ENCODE assay signal across 10 cellular contexts in the genomic region with DNA sequence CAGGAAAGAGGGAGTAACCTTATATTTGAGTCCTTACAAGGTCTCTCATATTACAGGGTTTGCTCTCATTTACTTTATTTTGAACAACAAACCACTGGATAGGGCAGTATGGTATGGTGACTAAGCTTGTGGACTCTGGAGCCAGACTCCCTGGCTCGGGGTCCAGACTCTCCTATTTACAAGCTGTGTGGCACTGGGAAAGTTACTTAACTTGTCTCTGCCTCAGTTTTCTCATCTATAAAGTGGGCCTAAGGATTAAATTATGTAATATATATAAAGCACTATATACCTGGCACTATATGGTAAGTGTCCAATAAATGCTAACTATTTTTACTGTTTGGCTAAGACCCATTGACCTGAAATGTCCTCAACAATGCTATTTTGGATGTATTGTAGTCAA. TPM values are rescaled to one million over a fixed set of nuclear protein-coding genes. Genes with fewer than 3 reads are reported as not detected.
DNase-seq lines count a peak whose midpoint lies in the region; ATAC-seq and TF ChIP-seq lines count a peak whose summit lies in the region.
"Had no signal": no experiment of that assay in that cellular context is flagged by ENCODE, and none has a peak within 500 bp of the region (broad histone marks: within the 10 kb centered on the region; RNA-seq: fewer than 3 reads in every experiment).

No MANE protein-coding gene starts in this region.

- no peak for TF ChIP-seq CTCF in CD8-positive, alpha-beta T cell (IDR thresholded peaks at IDR 0.05)
- no peak for TF ChIP-seq CTCF in WTC11 (IDR thresholded peaks at IDR 0.05)

- no peak overlapping the region for H3K27ac ChIP-seq in CD8-positive, alpha-beta T cell (ENCODE audit: low read depth, low read length)
- H3K27ac ChIP-seq in naive thymus-derived CD4-positive, alpha-beta T cell (ENCODE audit: low read depth, low read length): no peak overlapping the region

- POLR2A ChIA-PET in CD8-positive, alpha-beta T cell (lab: Charles Lee): interaction anchor here (0.6 to 2.4 kb wide), 7 partner anchors 10 to 98 kb away, joined by 3 to 11 read pairs (median 7); a partner anchor contains a TSS
- POLR2A ChIA-PET in WTC11 (lab: Charles Lee): no interaction called here
- POLR2A ChIA-PET in naive thymus-derived CD4-positive, alpha-beta T cell (lab: Charles Lee): interaction anchor here (0.7 to 2.4 kb wide), 9 partner anchors 10 to 216 kb away, joined by 3 to 10 read pairs (median 4); a partner anchor contains a TSS

- H3K9me3 ChIP-seq in CD8-positive, alpha-beta T cell (ENCODE audit: low read length): no peaks in the 10 kb centered on the region
- no peaks in the 10 kb centered on the region for H3K9me3 ChIP-seq in naive thymus-derived CD4-positive, alpha-beta T cell (ENCODE audit: control insufficient read depth in 2 of 3, low read length in 3 of 3)
- H3K9me3 ChIP-seq: heart right ventricle had no signal

- intact Hi-C loops in CD8-positive, alpha-beta T cell (cut with DNase I, micrococcal nuclease): loop anchor here in 1 of 2 experiments (10.0 kb wide), 1 partner anchor 53 kb away; a partner anchor contains a TSS
- intact Hi-C loops in naive thymus-derived CD4-positive, alpha-beta T cell (cut with micrococcal nuclease): loop anchor here in 1 of 2 donors (1.0 kb wide), 1 partner anchor 10 kb away; no protein-coding TSS in a partner anchor

- DNase-seq in CD8-positive, alpha-beta T cell: no peak
- DNase-seq in WTC11 (ENCODE audit: low spot score) (no peak), iPS-NIHi11 (ENCODE audit: low spot score) (no peak), EL (no peak), NCI-H526 (lab: John Stamatoyannopoulos, UW) (no peak)
- DNase-seq in naive thymus-derived CD4-positive, alpha-beta T cell: no peak
- DNase-seq: activated CD8-positive, alpha-beta memory T cell treated with anti-CD3 and anti-CD28 coated beads for 24 hours; activated naive CD8-positive, alpha-beta T cell treated with anti-CD3 and anti-CD28 coated beads for 36 hours; heart right ventricle; left cardiac atrium had no signal

- no peaks in the 10 kb centered on the region for H3K9me3 Mint-ChIP-seq in CD8-positive, alpha-beta T cell
- H3K9me3 Mint-ChIP-seq in WTC11: no peaks in the 10 kb centered on the region
- no peaks in the 10 kb centered on the region for H3K9me3 Mint-ChIP-seq in naive thymus-derived CD4-positive, alpha-beta T cell
- H3K9me3 Mint-ChIP-seq: activated naive CD8-positive, alpha-beta T cell treated with anti-CD3 and anti-CD28 coated beads for 36 hours had no signal

- H3K27me3 ChIP-seq in CD8-positive, alpha-beta T cell (ENCODE audit: insufficient read depth, low read length): no peaks in the 10 kb centered on the region
- no peaks in the 10 kb centered on the region for H3K27me3 ChIP-seq in naive thymus-derived CD4-positive, alpha-beta T cell (ENCODE audit: control insufficient read depth in 2 of 2, insufficient read depth in 2 of 2, low read length in 2 of 2)

- H3K27ac Mint-ChIP-seq in CD8-positive, alpha-beta T cell: no peak overlapping the region
- H3K27ac Mint-ChIP-seq in WTC11: no peak overlapping the region
- peak overlapping the region in 8 of 9 donors; percentile 45 to 81 (median 64) for H3K27ac Mint-ChIP-seq in naive thymus-derived CD4-positive, alpha-beta T cell
- H3K27ac Mint-ChIP-seq: activated naive CD8-positive, alpha-beta T cell treated with anti-CD3 and anti-CD28 coated beads for 36 hours had no signal

- H3K27me3 Mint-ChIP-seq in CD8-positive, alpha-beta T cell (ENCODE audit: low read depth): no peaks in the 10 kb centered on the region
- peaks cover 19% of the 10 kb centered on the region for H3K27me3 Mint-ChIP-seq in WTC11 (ENCODE audit: low read depth)
- peaks cover 0 to 18% (median 0%) of the 10 kb centered on the region in 5 donors for H3K27me3 Mint-ChIP-seq in naive thymus-derived CD4-positive, alpha-beta T cell

- ATAC-seq in CD8-positive, alpha-beta T cell: no peak
- ATAC-seq in WTC11: no peak
- ATAC-seq in naive thymus-derived CD4-positive, alpha-beta T cell: no peak
- ATAC-seq: heart right ventricle, left cardiac atrium had no signal

- no peaks in the 10 kb centered on the region for H3K36me3 ChIP-seq in CD8-positive, alpha-beta T cell (ENCODE audit: insufficient read depth, low read length)
- H3K36me3 ChIP-seq in naive thymus-derived CD4-positive, alpha-beta T cell (ENCODE audit: control insufficient read depth in 2 of 3, insufficient read depth in 3 of 3, low read length in 3 of 3): no peaks in the 10 kb centered on the region
- H3K36me3 ChIP-seq: heart right ventricle had no signal

- H3K4me3 ChIP-seq in CD8-positive, alpha-beta T cell (ENCODE audit: low read depth, low read length): no peak overlapping the region
- no peak overlapping the region for H3K4me3 ChIP-seq in naive thymus-derived CD4-positive, alpha-beta T cell (ENCODE audit: low read length)

- no peaks in the 10 kb centered on the region for H3K36me3 Mint-ChIP-seq in CD8-positive, alpha-beta T cell
- H3K36me3 Mint-ChIP-seq in WTC11: no peaks in the 10 kb centered on the region
- H3K36me3 Mint-ChIP-seq in naive thymus-derived CD4-positive, alpha-beta T cell: peaks cover 0 to 3% (median 0%) of the 10 kb centered on the region in 5 donors
- H3K36me3 Mint-ChIP-seq: activated naive CD8-positive, alpha-beta T cell treated with anti-CD3 and anti-CD28 coated beads for 36 hours had no signal

- CTCF ChIA-PET in CD8-positive, alpha-beta T cell (lab: Charles Lee): interaction anchor here (1.3 to 2.3 kb wide), 4 partner anchors 11 to 126 kb away, joined by 3 to 9 read pairs (median 4); no protein-coding TSS in a partner anchor
- CTCF ChIA-PET in WTC11 (lab: Charles Lee): interaction anchor here (2.3 kb wide), 1 partner anchor 10 kb away, joined by 14 read pairs; no protein-coding TSS in a partner anchor
- CTCF ChIA-PET in naive thymus-derived CD4-positive, alpha-beta T cell (lab: Charles Lee): interaction anchor here (0.7 to 1.1 kb wide), 2 partner anchors 53 to 72 kb away, joined by 3 to 4 read pairs; no protein-coding TSS in a partner anchor

- peaks cover 25% of the 10 kb centered on the region for H3K4me1 ChIP-seq in CD8-positive, alpha-beta T cell (ENCODE audit: insufficient read depth, low read length)
- H3K4me1 ChIP-seq in naive thymus-derived CD4-positive, alpha-beta T cell (ENCODE audit: control insufficient read depth in 2 of 2, insufficient read depth in 2 of 2, low read length in 2 of 2): peaks cover 0 to 26% of the 10 kb centered on the region in 2 donors

- peak overlapping the region; percentile 74 for H3K4me3 Mint-ChIP-seq in CD8-positive, alpha-beta T cell
- H3K4me3 Mint-ChIP-seq in WTC11: peak overlapping the region; percentile 79
- H3K4me3 Mint-ChIP-seq in naive thymus-derived CD4-positive, alpha-beta T cell: peak overlapping the region; percentile 6 to 89 (median 72)

- H3K4me1 Mint-ChIP-seq in CD8-positive, alpha-beta T cell (ENCODE audit: low read depth): peaks cover 12% of the 10 kb centered on the region
- peaks cover 11% of the 10 kb centered on the region for H3K4me1 Mint-ChIP-seq in WTC11
- H3K4me1 Mint-ChIP-seq in naive thymus-derived CD4-positive, alpha-beta T cell: peaks cover 5 to 11% (median 7%) of the 10 kb centered on the region in 7 donors

TF ChIP-seq in WTC11, 78 proteins besides CTCF, POLR2A, EP300 and RAD21 (continues in another document):
- no peak for TF ChIP-seq ZBTB21 (CRISPR knock-in tag; IDR thresholded peaks at IDR 0.05; ENCODE audit: borderline replicate concordance)
- TF ChIP-seq JUN (CRISPR knock-in tag; IDR thresholded peaks at IDR 0.05): no peak
- TF ChIP-seq, protein P1, sequence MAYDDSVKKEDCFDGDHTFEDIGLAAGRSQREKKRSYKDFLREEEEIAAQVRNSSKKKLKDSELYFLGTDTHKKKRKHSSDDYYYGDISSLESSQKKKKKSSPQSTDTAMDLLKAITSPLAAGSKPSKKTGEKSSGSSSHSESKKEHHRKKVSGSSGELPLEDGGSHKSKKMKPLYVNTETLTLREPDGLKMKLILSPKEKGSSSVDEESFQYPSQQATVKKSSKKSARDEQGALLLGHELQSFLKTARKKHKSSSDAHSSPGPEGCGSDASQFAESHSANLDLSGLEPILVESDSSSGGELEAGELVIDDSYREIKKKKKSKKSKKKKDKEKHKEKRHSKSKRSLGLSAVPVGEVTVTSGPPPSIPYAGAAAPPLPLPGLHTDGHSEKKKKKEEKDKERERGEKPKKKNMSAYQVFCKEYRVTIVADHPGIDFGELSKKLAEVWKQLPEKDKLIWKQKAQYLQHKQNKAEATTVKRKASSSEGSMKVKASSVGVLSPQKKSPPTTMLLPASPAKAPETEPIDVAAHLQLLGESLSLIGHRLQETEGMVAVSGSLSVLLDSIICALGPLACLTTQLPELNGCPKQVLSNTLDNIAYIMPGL (CRISPR knock-in tag; IDR thresholded peaks at IDR 0.05): no peak

RNA-seq across cellular contexts. Expression of a gene that starts 1.7 kb away (rescaled TPM):
- 10 to 100 TPM; 11.1 TPM for total RNA-seq in CD8-positive, alpha-beta T cell
- 11.5 to 14.2 TPM (median 12.6 TPM) in 3 replicates for total RNA-seq in WTC11 (2021)
- total RNA-seq in naive thymus-derived CD4-positive, alpha-beta T cell: 10 to 100 TPM in 3 of 5 experiments, 1 to 10 TPM in 1, under 1 TPM in 1; 0.48 to 12.5 (median 10.9) TPM
- 1 to 10 TPM; 2.7 to 4.8 TPM for polyA plus RNA-seq in naive thymus-derived CD4-positive, alpha-beta T cell

RNA-seq across cellular contexts. Expression of a gene that starts 25.8 kb away (rescaled TPM):
- 10 to 100 TPM; 11.2 to 12.0 TPM for total RNA-seq in CD8-positive, alpha-beta T cell
- 68.1 to 77.1 TPM (median 70.1 TPM) in 3 replicates for total RNA-seq in WTC11 (2021)
- total RNA-seq in naive thymus-derived CD4-positive, alpha-beta T cell: 10 to 100 TPM in 4 of 5 experiments, 1 to 10 TPM in 1; 10.0 to 70.3 (median 26.4) TPM
- polyA plus RNA-seq in naive thymus-derived CD4-positive, alpha-beta T cell: 10 to 100 TPM; 21.6 to 33.4 TPM

RNA-seq across cellular contexts. Expression of a gene that starts 38.1 kb away (rescaled TPM):
- total RNA-seq in CD8-positive, alpha-beta T cell: 10 to 100 TPM; 31.1 to 34.8 TPM
- 36.2 to 51.4 TPM (median 44.8 TPM) in 3 replicates for total RNA-seq in WTC11 (2021)
- total RNA-seq in naive thymus-derived CD4-positive, alpha-beta T cell: 100 to 1,000 TPM in 3 of 5 experiments, 10 to 100 TPM in 2; 49.9 to 160 (median 134) TPM
- polyA plus RNA-seq in naive thymus-derived CD4-positive, alpha-beta T cell: 100 to 1,000 TPM in 1 of 2 donors, 10 to 100 TPM in 1; 91.6 to 116 TPM

RNA-seq across cellular contexts. Expression of a gene that starts 45.3 kb away (rescaled TPM):
- 100 to 1,000 TPM; 158 to 161 TPM for total RNA-seq in CD8-positive, alpha-beta T cell
- total RNA-seq in WTC11 (2021): 165 to 186 TPM (median 178 TPM) in 3 replicates
- total RNA-seq in naive thymus-derived CD4-positive, alpha-beta T cell: 100 to 1,000 TPM; 116 to 135 (median 128) TPM
- 100 to 1,000 TPM; 210 to 247 TPM for polyA plus RNA-seq in naive thymus-derived CD4-positive, alpha-beta T cell

RNA-seq across cellular contexts. Expression of a gene that starts 53.8 kb away (rescaled TPM):
- 10 to 100 TPM; 26.6 to 31.6 TPM for total RNA-seq in CD8-positive, alpha-beta T cell
- 97.7 to 112 TPM (median 110 TPM) in 3 replicates for total RNA-seq in WTC11 (2021)
- total RNA-seq in naive thymus-derived CD4-positive, alpha-beta T cell: 100 to 1,000 TPM in 1 of 5 experiments, 10 to 100 TPM in 4; 34.4 to 165 (median 89.6) TPM
- 10 to 100 TPM; 67.8 to 79.7 TPM for polyA plus RNA-seq in naive thymus-derived CD4-positive, alpha-beta T cell

Comparison
In these comparisons a context has a peak if more than half of its experiments do, and no peak if none do; other contexts are left out.
1. H3K27ac Mint-ChIP-seq: peak in naive thymus-derived CD4-positive, alpha-beta T cell (8 of 9); none in CD8-positive, alpha-beta T cell (single experiment) and WTC11 (single experiment).
2. Peak in every context shown above with its lines, with median percentiles within 50 percentile points of each other: H3K4me3 Mint-ChIP-seq.